Comparison of ENCODE assay signal across 16 cellular contexts in genomic region chr18:22981274-22982133, GRCh38. TPM values are rescaled to one million over a fixed set of nuclear protein-coding genes. Genes with fewer than 3 reads are reported as not detected.
DNase-seq lines count a peak whose midpoint lies in the region; ATAC-seq, FAIRE-seq and TF ChIP-seq lines count a peak whose summit lies in the region.
"Had no signal": no experiment of that assay in that cellular context is flagged by ENCODE, and none has a peak within 500 bp of the region (broad histone marks: within the 10 kb centered on the region; RNA-seq: fewer than 3 reads in every experiment).

No MANE protein-coding gene starts in this region.

- peaks cover 7% of the 10 kb centered on the region for H3K36me3 Mint-ChIP-seq in dendritic cell treated with granulocyte-macrophage colony-stimulating factor and Interleukin-4, amounts not matched to agents 40 ng/mL and 50 ng/mL, for 4 days (ENCODE audit: low read depth)
- H3K36me3 Mint-ChIP-seq in progenitor cell of endocrine pancreas (ENCODE audit: insufficient read depth), result peaks cover 19% of the 10 kb centered on the region
- H3K36me3 Mint-ChIP-seq: CD4-positive, alpha-beta memory T cell had no signal

- H4K5ac ChIP-seq in IMR-90 (ENCODE audit: low read depth, low read length), result no peak overlapping the region

- dilution Hi-C loops in IMR-90 (cut with HindIII; ENCODE audit: low sequenced_read_pairs, unreplicated experiment), result no loop called here

- H3K27ac ChIP-seq in IMR-90 (ENCODE audit: insufficient read depth, low read length), result no peak overlapping the region
- H3K27ac ChIP-seq: Peyer's patch had no signal

- H2BK5ac ChIP-seq in IMR-90 (ENCODE audit: low read depth, low read length, poor library complexity, severe bottlenecking), result no peak overlapping the region

- no peak overlapping the region for H4K8ac ChIP-seq in IMR-90 (ENCODE audit: low read depth in 2 of 2, low read length in 2 of 2)

- H2BK15ac ChIP-seq in IMR-90 (ENCODE audit: low read depth, low read length), result no peak overlapping the region

- H3K14ac ChIP-seq in IMR-90 (replicated peaks; ENCODE audit: low read depth, low read length), result no peak overlapping the region

- H3K4me2 ChIP-seq in IMR-90 (ENCODE audit: low read depth, low read length), result no peak overlapping the region

- no peak overlapping the region for H3K4me3 ChIP-seq in IMR-90 (ENCODE audit: insufficient read depth, low read depth, low read length)
- H3K4me3 ChIP-seq: K562, Peyer's patch had no signal

- no peak overlapping the region for H3K23ac ChIP-seq in IMR-90 (ENCODE audit: low read depth, low read length)

- no peak overlapping the region for H2BK20ac ChIP-seq in IMR-90 (ENCODE audit: low read depth, low read length)

- H3K9me3 ChIP-seq in IMR-90 (ENCODE audit: control insufficient read depth, insufficient read depth, low read length), result no peaks in the 10 kb centered on the region
- H3K9me3 ChIP-seq: Peyer's patch had no signal

- no peak overlapping the region for H3K56ac ChIP-seq in IMR-90 (ENCODE audit: extremely low read depth, insufficient read depth, low read length)

- no peaks in the 10 kb centered on the region; a peak in 2 of 4 replicates for H3K79me1 ChIP-seq in IMR-90 (ENCODE audit: low read depth in 1 of 2, low read length in 2 of 2)

- H2AK9ac ChIP-seq in IMR-90 (replicated peaks; ENCODE audit: low read depth, low read length, poor library complexity), result no peak overlapping the region

- no peak overlapping the region for H4K91ac ChIP-seq in IMR-90 (ENCODE audit: insufficient read depth, low read depth, low read length)

- no peak overlapping the region for H3K4ac ChIP-seq in IMR-90 (ENCODE audit: low read depth, low read length)

- CTCF ChIA-PET in IMR-90 (lab: Yijun Ruan, JAX), result no interaction called here

- POLR2A ChIA-PET in IMR-90 (lab: Charles Lee; ENCODE audit: unreplicated experiment), result no interaction called here

- H3K4me3 Mint-ChIP-seq in dendritic cell treated with granulocyte-macrophage colony-stimulating factor and Interleukin-4, amounts not matched to agents 40 ng/mL and 50 ng/mL, for 4 days, result no peak overlapping the region
- H3K4me3 Mint-ChIP-seq in progenitor cell of endocrine pancreas (ENCODE audit: low read depth), result no peak overlapping the region
- H3K4me3 Mint-ChIP-seq: CD4-positive, alpha-beta memory T cell had no signal

- H3K9me3 Mint-ChIP-seq in dendritic cell treated with granulocyte-macrophage colony-stimulating factor and Interleukin-4, amounts not matched to agents 40 ng/mL and 50 ng/mL, for 4 days, result no peaks in the 10 kb centered on the region
- H3K9me3 Mint-ChIP-seq in progenitor cell of endocrine pancreas (ENCODE audit: low read depth), result no peaks in the 10 kb centered on the region
- H3K9me3 Mint-ChIP-seq: CD4-positive, alpha-beta memory T cell had no signal

- TF ChIP-seq CTCF in D721Med (IDR thresholded peaks at IDR 0.05; ENCODE audit: insufficient read depth, missing control alignments) (no peak), IMR-90 (conservative IDR thresholded peaks at IDR 0.05; ENCODE audit: low read depth, low read length) (no peak), progenitor cell of endocrine pancreas (IDR thresholded peaks at IDR 0.05; ENCODE audit: unreplicated experiment) (no peak)

- peak overlapping the region; percentile 1 for H3K27ac Mint-ChIP-seq in dendritic cell treated with granulocyte-macrophage colony-stimulating factor and Interleukin-4, amounts not matched to agents 40 ng/mL and 50 ng/mL, for 4 days
- peak overlapping the region; percentile 59 for H3K27ac Mint-ChIP-seq in progenitor cell of endocrine pancreas
- H3K27ac Mint-ChIP-seq: CD4-positive, alpha-beta memory T cell had no signal

- no peaks in the 10 kb centered on the region for H3K27me3 Mint-ChIP-seq in dendritic cell treated with granulocyte-macrophage colony-stimulating factor and Interleukin-4, amounts not matched to agents 40 ng/mL and 50 ng/mL, for 4 days
- H3K27me3 Mint-ChIP-seq in progenitor cell of endocrine pancreas, result no peaks in the 10 kb centered on the region
- H3K27me3 Mint-ChIP-seq: CD4-positive, alpha-beta memory T cell had no signal

- H3K4me1 ChIP-seq in IMR-90 (ENCODE audit: control insufficient read depth, insufficient read depth, low read length), result peaks cover 2% of the 10 kb centered on the region; the same call in 1 of the 2 replicates
- H3K4me1 ChIP-seq: Peyer's patch had no signal

- no peaks in the 10 kb centered on the region for H3K9me1 ChIP-seq in IMR-90 (ENCODE audit: insufficient read depth, low read length)

- no peaks in the 10 kb centered on the region; the same call in 1 of the 2 replicates for H3K36me3 ChIP-seq in IMR-90 (ENCODE audit: control insufficient read depth, insufficient read depth, low read length)
- H3K36me3 ChIP-seq: Peyer's patch had no signal

- H3K9ac ChIP-seq in IMR-90 (ENCODE audit: low read depth, low read length), result no peak overlapping the region

- peaks cover 11% of the 10 kb centered on the region for H3K4me1 Mint-ChIP-seq in dendritic cell treated with granulocyte-macrophage colony-stimulating factor and Interleukin-4, amounts not matched to agents 40 ng/mL and 50 ng/mL, for 4 days (ENCODE audit: low read depth)
- peaks cover 8% of the 10 kb centered on the region for H3K4me1 Mint-ChIP-seq in progenitor cell of endocrine pancreas (ENCODE audit: low read depth)

- BruUV-seq in IMR-90 (replicated peaks; lab: Mats Ljungman, UMichigan), result no TSS peak

- intact Hi-C loops in IMR-90 (cut with micrococcal nuclease), result loop anchor here (2.0 to 10.0 kb wide), 2 partner anchors 51 to 1067 kb away; no protein-coding TSS in a partner anchor
- intact Hi-C loops in dendritic cell treated with granulocyte-macrophage colony-stimulating factor and Interleukin-4, amounts not matched to agents 40 ng/mL and 50 ng/mL, for 4 days (cut with micrococcal nuclease), result loop anchor here (1.0 kb wide), 1 partner anchor 182 kb away; no protein-coding TSS in a partner anchor

- no peaks in the 10 kb centered on the region for H3K27me3 ChIP-seq in IMR-90 (ENCODE audit: control insufficient read depth, insufficient read depth, low read length)
- H3K27me3 ChIP-seq: Peyer's patch had no signal

- DNase-seq in D721Med (ENCODE audit: insufficient read length, low spot score) (no peak), IMR-90 (no peak), progenitor cell of endocrine pancreas (ENCODE audit: low spot score, unreplicated experiment) (no peak), NCI-H446 (lab: John Stamatoyannopoulos, UW) (no peak), T1000 (lab: John Stamatoyannopoulos, UW) (no peak), epidermal melanocyte (ENCODE audit: insufficient read length, low spot score) (no peak), occipital lobe (lab: John Stamatoyannopoulos, UW) (no peak)
- DNase-seq: ACHN; CD4-positive, alpha-beta memory T cell; NCI-H146; NCI-H345; Peyer's patch; SHP77 treated with DMSO at 0.1 percent for 48 hours had no signal

- WGBS in IMR-90 (ENCODE audit: extremely low coverage in 2 of 2, insufficient read length in 1 of 2), 2 experiments, result 50% methylated on average over 1 of the region's 6 CpGs; no CpG with 5 or more reads in 1 of the 2 experiments

- no peak for TF ChIP-seq POLR2A in IMR-90 (IDR thresholded peaks at IDR 0.05; ENCODE audit: low read depth, low read length)

- no peak overlapping the region for H2AK5ac ChIP-seq in IMR-90 (ENCODE audit: low read depth, low read length)

- no peak overlapping the region for H2AFZ ChIP-seq in IMR-90 (replicated peaks; ENCODE audit: low read length, poor library complexity)

- FAIRE-seq in D721Med (lab: Jason Lieb, UNC), result peak; percentile 90
- FAIRE-seq: HTR-8/SVneo, K562 had no signal

- H2BK120ac ChIP-seq in IMR-90 (ENCODE audit: low read depth, low read length), result no peak overlapping the region

- in situ Hi-C loops in IMR-90 (cut with MboI; ENCODE audit: low sequenced_read_pairs), result loop anchor here (5.0 to 25.0 kb wide), 3 partner anchors 49 to 1069 kb away; partner anchors contain the start of gene RBBP8

- no peak for TF ChIP-seq RAD21 in IMR-90 (IDR thresholded peaks at IDR 0.05; ENCODE audit: low read length)

- no peak overlapping the region for H3K18ac ChIP-seq in IMR-90 (ENCODE audit: low read depth, low read length)

- H4K20me1 ChIP-seq in IMR-90 (ENCODE audit: insufficient read depth, low read length), result no peaks in the 10 kb centered on the region

- no peak for ATAC-seq in IMR-90 (ENCODE audit: low read depth)
- ATAC-seq: K562 had no signal

TF ChIP-seq in IMR-90, 13 proteins besides CTCF, POLR2A, EP300 and RAD21:
- TF ChIP-seq NFE2L2 (IDR thresholded peaks at IDR 0.05; ENCODE audit: low read depth, low read length) (no peak), CEBPB (IDR thresholded peaks at IDR 0.05; ENCODE audit: low read depth, low read length) (peak; percentile 34; the same call in 1 of the 2 replicates)

RNA-seq across cellular contexts. Expression of gene RBBP8, which starts 48.4 kb away (rescaled TPM):
- total RNA-seq in IMR-90 (2012; rRNA removed) (21.1 and 25.3 TPM in 2 replicates), progenitor cell of endocrine pancreas (72.8 and 75.2 TPM in 2 replicates), occipital lobe (45.7 TPM)
- 10.8 and 12.0 TPM in 2 replicates for polyA plus RNA-seq in IMR-90 (2012; rRNA removed)
- polyA plus RNA-seq in IMR-90 (2012; cell fraction: cytosol; rRNA removed), result 1.2 and 1.8 TPM in 2 replicates
- 0.40 and 3.8 TPM in 2 replicates for polyA plus RNA-seq in IMR-90 (2012; cell fraction: nucleus; rRNA removed; ENCODE audit: low replicate concordance)
